14 cellular contexts compared by ENCODE assay signal in genomic region chr9:14164908-14165307, GRCh38.
DNase-seq lines count a peak whose midpoint lies in the region; ATAC-seq and TF ChIP-seq lines count a peak whose summit lies in the region.
"Had no signal": no experiment of that assay in that cellular context is flagged by ENCODE, and none has a peak within 500 bp of the region (broad histone marks: within the 10 kb centered on the region; RNA-seq: fewer than 3 reads in every experiment).

No MANE protein-coding gene starts in this region.

- peak overlapping the region; percentile 31 for H3K27ac ChIP-seq in mammary epithelial cell (ENCODE audit: insufficient read depth, low read depth, low read length)
- peak overlapping the region; percentile 15 for H3K27ac ChIP-seq in lower lobe of right lung
- H3K27ac ChIP-seq in upper lobe of right lung: peak overlapping the region; percentile 20
- H3K27ac ChIP-seq: 22Rv1, GM23248 had no signal

- in situ Hi-C loops in mammary epithelial cell (cut with MboI; ENCODE audit: low sequenced_read_pairs in 2 of 2): no loop called here

- CTCF ChIA-PET in mammary epithelial cell (lab: Charles Lee; ENCODE audit: low non-redundant PET): no interaction called here

- no peak for TF ChIP-seq CTCF in mammary epithelial cell (conservative IDR thresholded peaks at IDR 0.05 in 1 of 2, IDR thresholded peaks at IDR 0.05 in 1 of 2; ENCODE audit: extremely low read depth in 1 of 2, insufficient read depth in 1 of 2, low read depth in 1 of 2, low read length in 2 of 2)
- no peak for TF ChIP-seq CTCF in lower lobe of right lung (IDR thresholded peaks at IDR 0.05)
- TF ChIP-seq CTCF in upper lobe of right lung (IDR thresholded peaks at IDR 0.05): no peak

- H3K36me3 ChIP-seq in mammary epithelial cell (ENCODE audit: insufficient read depth, low read length): no peaks in the 10 kb centered on the region
- H3K36me3 ChIP-seq in lower lobe of right lung: no peaks in the 10 kb centered on the region
- no peaks in the 10 kb centered on the region for H3K36me3 ChIP-seq in upper lobe of right lung

- no peak overlapping the region for H2AFZ ChIP-seq in mammary epithelial cell (ENCODE audit: low read depth, low read length)
- H2AFZ ChIP-seq: GM23248 had no signal

- H3K9me3 ChIP-seq in mammary epithelial cell (replicated peaks; ENCODE audit: insufficient read depth, low read length) (no peaks in the 10 kb centered on the region), lower lobe of right lung (no peaks in the 10 kb centered on the region), upper lobe of right lung (no peaks in the 10 kb centered on the region)

- WGBS in mammary epithelial cell (ENCODE audit: low coverage, missing lambda C conversion rate): 93% methylated on average over 1 of the region's 1 CpG

- peak; percentile 54 for DNase-seq in DMS79 (lab: John Stamatoyannopoulos, UW)
- DNase-seq in DMS79 treated with DMSO at 0.1 percent for 48 hours (lab: John Stamatoyannopoulos, UW): no peak
- DNase-seq in mammary epithelial cell: no peak
- DNase-seq in lower lobe of right lung: no peak
- no peak for DNase-seq in upper lobe of right lung
- DNase-seq: CD8-positive, alpha-beta T cell; COR-L47; GF-D8; GM23248 had no signal

- peak overlapping the region; percentile 81 for H3K4me2 ChIP-seq in mammary epithelial cell (ENCODE audit: insufficient read depth, low read depth, low read length)

- ATAC-seq in lower lobe of right lung (peak in 1 of 2 donors; percentile 40), upper lobe of right lung (no peak), HG03342 (IDR thresholded peaks at IDR 0.05; ENCODE audit: unreplicated experiment) (no peak), HG03457 (IDR thresholded peaks at IDR 0.05; ENCODE audit: unreplicated experiment) (no peak), GM21619 (IDR thresholded peaks at IDR 0.05; ENCODE audit: unreplicated experiment) (no peak)
- ATAC-seq: CD8-positive, alpha-beta T cell; HCT116 had no signal

- peaks cover 65% of the 10 kb centered on the region for H3K79me2 ChIP-seq in mammary epithelial cell (ENCODE audit: insufficient read depth, low read length)

- dilution Hi-C loops in mammary epithelial cell (cut with HindIII; ENCODE audit: low sequenced_read_pairs): no loop called here

- H3K9ac ChIP-seq in mammary epithelial cell (ENCODE audit: insufficient read depth, low read length): no peak overlapping the region
- H3K9ac ChIP-seq: GM23248 had no signal

- peaks cover 17% of the 10 kb centered on the region for H3K4me1 ChIP-seq in mammary epithelial cell (ENCODE audit: insufficient read depth, low read length)
- H3K4me1 ChIP-seq in lower lobe of right lung: no peaks in the 10 kb centered on the region
- peaks cover 14% of the 10 kb centered on the region for H3K4me1 ChIP-seq in upper lobe of right lung

- H3K27me3 ChIP-seq in mammary epithelial cell (ENCODE audit: insufficient read depth, low read length): no peaks in the 10 kb centered on the region
- no peaks in the 10 kb centered on the region for H3K27me3 ChIP-seq in lower lobe of right lung (ENCODE audit: low read depth)
- no peaks in the 10 kb centered on the region for H3K27me3 ChIP-seq in upper lobe of right lung

- intact Hi-C loops in mammary epithelial cell (cut with micrococcal nuclease): no loop called here
- intact Hi-C loops in lower lobe of right lung (cut with DNase I): no loop called here
- intact Hi-C loops in upper lobe of right lung (cut with DNase I): no loop called here

- H4K20me1 ChIP-seq in mammary epithelial cell (ENCODE audit: insufficient read depth, low read length): no peaks in the 10 kb centered on the region

- BruUV-seq in mammary epithelial cell (replicated peaks; lab: Mats Ljungman, UMichigan): no TSS peak

- H3K4me3 ChIP-seq in mammary epithelial cell (replicated peaks in 1 of 3; ENCODE audit: insufficient read depth in 1 of 3, low read depth in 2 of 3, low read length in 3 of 3) (no peak overlapping the region), lower lobe of right lung (no peak overlapping the region), upper lobe of right lung (no peak overlapping the region)
- H3K4me3 ChIP-seq: GM23248 had no signal
